Comparison of ENCODE assay signal across 8 cellular contexts in the genomic region with DNA sequence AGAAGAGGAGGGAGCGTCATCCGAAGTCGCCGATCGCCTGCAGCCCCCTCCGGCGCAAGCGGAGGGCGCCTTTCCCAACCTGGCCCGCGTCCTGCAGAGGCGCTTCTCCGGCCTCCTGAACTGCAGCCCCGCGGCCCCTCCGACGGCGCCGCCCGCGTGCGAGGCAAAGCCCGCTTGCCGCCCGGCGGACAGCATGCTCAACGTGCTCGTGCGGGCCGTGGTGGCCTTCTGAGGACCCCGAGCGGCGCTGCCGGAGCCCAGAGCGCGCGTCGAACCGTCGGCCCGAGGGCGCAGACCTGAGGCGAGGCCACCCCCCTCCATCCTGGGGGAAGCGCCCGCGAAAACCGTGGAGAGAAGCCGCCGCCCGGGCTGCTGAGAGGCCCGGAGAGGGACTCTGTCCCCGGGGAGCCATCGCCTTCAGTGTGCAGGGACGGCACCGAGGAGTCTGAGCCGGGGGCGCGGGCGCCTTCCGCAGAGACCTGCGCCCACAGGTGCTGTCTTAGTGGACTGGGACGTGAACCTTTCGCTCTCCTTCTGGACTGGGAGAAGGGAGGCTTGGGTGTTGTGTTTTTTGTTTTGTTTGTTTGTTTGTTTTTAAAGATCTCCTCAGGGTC. TPM values are rescaled to one million over a fixed set of nuclear protein-coding genes. Genes with fewer than 3 reads are reported as not detected.
DNase-seq lines count a peak whose midpoint lies in the region; ATAC-seq, FAIRE-seq and TF ChIP-seq lines count a peak whose summit lies in the region.

No MANE protein-coding gene starts in this region.

- ATAC-seq in A549 (no peak), activated B cell treated with CpG ODN at 0.5 μM for 24 hours (ENCODE audit: low read depth) (no peak), GM18907 (IDR thresholded peaks at IDR 0.05; ENCODE audit: unreplicated experiment) (no peak), HG03025 (IDR thresholded peaks at IDR 0.05; ENCODE audit: low FRiP score, unreplicated experiment) (no peak), GM18502 (IDR thresholded peaks at IDR 0.05; ENCODE audit: poor library complexity, unreplicated experiment) (no peak)

- H3K36me3 Mint-ChIP-seq in activated B cell treated with CpG ODN at 0.5 μM for 24 hours (ENCODE audit: low read depth) (peaks cover 42% of the 10 kb centered on the region), nephron progenitor cell (ENCODE audit: low read depth) (peaks cover 8% of the 10 kb centered on the region)

- H3K4me1 Mint-ChIP-seq in activated B cell treated with CpG ODN at 0.5 μM for 24 hours (peaks cover 54% of the 10 kb centered on the region), nephron progenitor cell (peaks cover 35% of the 10 kb centered on the region)

- CTCF ChIA-PET in A549 (lab: Yijun Ruan, JAX): interaction anchor here (1.3 to 2.3 kb wide), 3 partner anchors 10 to 109 kb away, joined by 4 to 10 read pairs (median 8); no protein-coding TSS in a partner anchor
- CTCF ChIA-PET in activated B cell treated with CpG ODN at 0.5 μM for 24 hours (lab: Charles Lee): interaction anchor here (1.3 to 4.6 kb wide), 6 partner anchors 10 to 436 kb away, joined by 3 to 38 read pairs (median 8); no protein-coding TSS in a partner anchor

- peak overlapping the region; percentile 82 for H3K4me2 ChIP-seq in A549

- no peaks in the 10 kb centered on the region for H3K9me3 Mint-ChIP-seq in activated B cell treated with CpG ODN at 0.5 μM for 24 hours
- H3K9me3 Mint-ChIP-seq in nephron progenitor cell: no peaks in the 10 kb centered on the region

- intact Hi-C loops in activated B cell treated with CpG ODN at 0.5 μM for 24 hours (cut with micrococcal nuclease): loop anchor here (1.0 to 10.0 kb wide), 6 partner anchors 216 to 984 kb away; partner anchors contain the start of genes ASF1B, CALR, RFX1 and SAMD1

- no peak for FAIRE-seq in A549 (lab: Jason Lieb, UNC)

- no peak for TF ChIP-seq POLR2A in A549 (IDR thresholded peaks at IDR 0.05; ENCODE audit: low read length)

- 0% methylated on average over 30 of the region's 63 CpGs for WGBS in A549 (ENCODE audit: missing lambda C conversion rate)

- in situ Hi-C loops in GM13976 (cut with MboI; ENCODE audit: low sequenced_read_pairs, unreplicated experiment): no loop called here

- TF ChIP-seq CTCF in A549 (IDR thresholded peaks at IDR 0.05) (no peak), GM13976 (IDR thresholded peaks at IDR 0.05; ENCODE audit: borderline replicate concordance, control extremely low read depth, extremely low read depth, insufficient read depth, missing control alignments) (peak; percentile 14), activated B cell treated with CpG ODN at 0.5 μM for 24 hours (IDR thresholded peaks at IDR 0.05) (no peak), epithelial cell of proximal tubule (conservative IDR thresholded peaks at IDR 0.05; ENCODE audit: low read depth, low read length) (peak; percentile 8), nephron progenitor cell (IDR thresholded peaks at IDR 0.05) (no peak)

- no peaks in the 10 kb centered on the region for H3K9me3 ChIP-seq in A549

- H3K4me3 Mint-ChIP-seq in activated B cell treated with CpG ODN at 0.5 μM for 24 hours (peak overlapping the region; percentile 99), nephron progenitor cell (peak overlapping the region; percentile 96)

- H3K27ac ChIP-seq in A549: peak overlapping the region; percentile 94 to 99

- H3K27ac Mint-ChIP-seq in activated B cell treated with CpG ODN at 0.5 μM for 24 hours: peak overlapping the region; percentile 99
- H3K27ac Mint-ChIP-seq in nephron progenitor cell: peak overlapping the region; percentile 99

- no peaks in the 10 kb centered on the region for H3K27me3 Mint-ChIP-seq in activated B cell treated with CpG ODN at 0.5 μM for 24 hours
- H3K27me3 Mint-ChIP-seq in nephron progenitor cell (ENCODE audit: low read depth, poor library complexity): peaks cover 14% of the 10 kb centered on the region

- DNase-seq in A549 (ENCODE audit: low read depth in 1 of 2, low spot score in 1 of 2): no peak
- no peak for DNase-seq in GM13976 (ENCODE audit: low spot score)
- DNase-seq in activated B cell treated with CpG ODN at 0.5 μM for 24 hours: peak; percentile 49
- no peak for DNase-seq in epithelial cell of proximal tubule (ENCODE audit: low read depth)
- peak; percentile 48 for DNase-seq in nephron progenitor cell

- peak overlapping the region; percentile 98 for H3K4me3 ChIP-seq in A549
- peak overlapping the region; percentile 92 for H3K4me3 ChIP-seq in epithelial cell of proximal tubule (ENCODE audit: low read depth, low read length)

- POLR2A ChIA-PET in A549 (lab: Yijun Ruan, JAX): interaction anchor here (0.6 to 3.2 kb wide), 8 partner anchors 9 to 177 kb away, joined by 4 to 72 read pairs (median 21); partner anchors contain the start of gene NACC1
- POLR2A ChIA-PET in activated B cell treated with CpG ODN at 0.5 μM for 24 hours (lab: Charles Lee): interaction anchor here (0.6 to 6.5 kb wide), 32 partner anchors 10 to 683 kb away, joined by 3 to 413 read pairs (median 28); partner anchors contain the start of genes LYL1, NACC1 and TRMT1

- TF ChIP-seq RAD21 in A549 (conservative IDR thresholded peaks at IDR 0.05 in 1 of 2, IDR thresholded peaks at IDR 0.05 in 1 of 2): no peak

- no peak for TF ChIP-seq EP300 in A549 (IDR thresholded peaks at IDR 0.05)

- peaks cover 16% of the 10 kb centered on the region for H3K4me1 ChIP-seq in A549

TF ChIP-seq in A549, 52 proteins besides CTCF, POLR2A, EP300 and RAD21:
- TF ChIP-seq JUN (IDR thresholded peaks at IDR 0.05): peak in 1 of 2 experiments; percentile 22; a peak in 1 of 5 replicates
- TF ChIP-seq RFX5 (IDR thresholded peaks at IDR 0.05): no peak
- 0 out of 2 replicates have a peak, but pooled peaks have one; percentile 0 for TF ChIP-seq USF2 (IDR thresholded peaks at IDR 0.05)

RNA-seq across cellular contexts. Expression of gene IER2, which starts 3.5 kb away (rescaled TPM):
- polyA plus RNA-seq in A549 (2011; rRNA removed) (52.5 and 75.7 TPM in 2 replicates), A549 (2017; fragmentation: RNase III; extraction: RNeasy Plus Mini Kit Qiagen cat#74134 plus additional on column Dnase treatment) (35.9 to 39.9 TPM (median 36.7 TPM) in 3 replicates)
- polyA plus RNA-seq in A549 (2012; cell fraction: cytosol; rRNA removed): 137 and 174 TPM in 2 replicates
- 300 and 360 TPM in 2 replicates for polyA plus RNA-seq in A549 (2012; cell fraction: nucleus; rRNA removed)
- polyA minus RNA-seq in A549 (2011; rRNA and poly(A)+ RNA removed): 16.9 and 26.4 TPM in 2 replicates
- total RNA-seq in activated B cell treated with CpG ODN at 0.5 μM for 24 hours (116 and 119 TPM in 2 replicates), epithelial cell of proximal tubule (105 and 145 TPM in 2 replicates)

RNA-seq across cellular contexts. Expression of gene STX10, which starts 3.6 kb away (rescaled TPM):
- polyA plus RNA-seq in A549 (2011; rRNA removed) (39.1 and 41.5 TPM in 2 replicates), A549 (2017; fragmentation: RNase III; extraction: RNeasy Plus Mini Kit Qiagen cat#74134 plus additional on column Dnase treatment) (56.1 to 63.6 TPM (median 61.2 TPM) in 3 replicates)
- polyA plus RNA-seq in A549 (2012; cell fraction: cytosol; rRNA removed): 83.3 and 89.9 TPM in 2 replicates
- polyA plus RNA-seq in A549 (2012; cell fraction: nucleus; rRNA removed): 115 and 121 TPM in 2 replicates
- 26.2 and 39.5 TPM in 2 replicates for polyA minus RNA-seq in A549 (2011; rRNA and poly(A)+ RNA removed)
- total RNA-seq in activated B cell treated with CpG ODN at 0.5 μM for 24 hours (41.7 and 43.6 TPM in 2 replicates), epithelial cell of proximal tubule (89.0 and 92.7 TPM in 2 replicates)

RNA-seq across cellular contexts. Expression of gene NACC1, which starts 35.7 kb away (rescaled TPM):
- 26.1 and 30.0 TPM in 2 replicates for polyA plus RNA-seq in A549 (2011; rRNA removed)
- polyA plus RNA-seq in A549 (2012; cell fraction: cytosol; rRNA removed): 117 and 155 TPM in 2 replicates
- 158 and 206 TPM in 2 replicates for polyA plus RNA-seq in A549 (2012; cell fraction: nucleus; rRNA removed)
- polyA plus RNA-seq in A549 (2017; fragmentation: RNase III; extraction: RNeasy Plus Mini Kit Qiagen cat#74134 plus additional on column Dnase treatment): 32.4 to 39.8 TPM (median 37.9 TPM) in 3 replicates
- 20.0 and 30.9 TPM in 2 replicates for polyA minus RNA-seq in A549 (2011; rRNA and poly(A)+ RNA removed)
- total RNA-seq in activated B cell treated with CpG ODN at 0.5 μM for 24 hours: 62.1 and 68.8 TPM in 2 replicates
- 72.2 and 114 TPM in 2 replicates for total RNA-seq in epithelial cell of proximal tubule

RNA-seq across cellular contexts. Expression of gene TRMT1, which starts 37.2 kb away (rescaled TPM):
- polyA plus RNA-seq in A549 (2011; rRNA removed) (16.3 and 18.2 TPM in 2 replicates), A549 (2017; fragmentation: RNase III; extraction: RNeasy Plus Mini Kit Qiagen cat#74134 plus additional on column Dnase treatment) (29.8 to 40.2 TPM (median 35.2 TPM) in 3 replicates)
- polyA plus RNA-seq in A549 (2012; cell fraction: cytosol; rRNA removed): 57.5 and 67.4 TPM in 2 replicates
- polyA plus RNA-seq in A549 (2012; cell fraction: nucleus; rRNA removed): 388 and 458 TPM in 2 replicates
- 16.9 and 24.9 TPM in 2 replicates for polyA minus RNA-seq in A549 (2011; rRNA and poly(A)+ RNA removed)
- total RNA-seq in activated B cell treated with CpG ODN at 0.5 μM for 24 hours (111 and 113 TPM in 2 replicates), epithelial cell of proximal tubule (49.9 and 56.1 TPM in 2 replicates)

RNA-seq across cellular contexts. Expression of gene LYL1, which starts 51.1 kb away (rescaled TPM):
- 0.08 and 0.26 TPM in 2 replicates for polyA plus RNA-seq in A549 (2011; rRNA removed)
- 0.50 and 0.82 TPM in 2 replicates for polyA plus RNA-seq in A549 (2012; cell fraction: cytosol; rRNA removed)
- 0.66 and 1.2 TPM in 2 replicates for polyA plus RNA-seq in A549 (2012; cell fraction: nucleus; rRNA removed)
- polyA plus RNA-seq in A549 (2017; fragmentation: RNase III; extraction: RNeasy Plus Mini Kit Qiagen cat#74134 plus additional on column Dnase treatment): 0.30 to 0.82 TPM (median 0.39 TPM) in 3 replicates
- polyA minus RNA-seq in A549 (2011; rRNA and poly(A)+ RNA removed): 0.15 and 0.21 TPM in 2 replicates
- total RNA-seq in activated B cell treated with CpG ODN at 0.5 μM for 24 hours: 67.1 and 74.8 TPM in 2 replicates
- 4.0 and 6.9 TPM in 2 replicates for total RNA-seq in epithelial cell of proximal tubule

Comparison
In these comparisons a context has a peak if more than half of its experiments do, and no peak if none do; other contexts are left out.
1. DNase-seq: peak in activated B cell treated with CpG ODN at 0.5 μM for 24 hours (single experiment) and nephron progenitor cell (single experiment); none in A549 (0 of 2), GM13976 (single experiment) and epithelial cell of proximal tubule (single experiment).
2. CTCF ChIP-seq: peak in GM13976 (single experiment) and epithelial cell of proximal tubule (single experiment); none in A549 (single experiment), activated B cell treated with CpG ODN at 0.5 μM for 24 hours (single experiment) and nephron progenitor cell (single experiment).